In genomic region chr10:71247804-71248203, GRCh38 we compare ENCODE assay signal across 13 cellular contexts. TPM values are rescaled to one million over a fixed set of nuclear protein-coding genes. Genes with fewer than 3 reads are reported as not detected.
"Had no signal": no experiment of that assay in that cellular context is flagged by ENCODE, and none has a peak within 500 bp of the region (broad histone marks: within the 10 kb centered on the region; RNA-seq: fewer than 3 reads in every experiment).

No MANE protein-coding gene starts in this region.

- ATAC-seq: effector memory CD8-positive, alpha-beta T cell; stimulated activated naive B cell treated with anti-CD40 and anti-IgM and Interleukin-4, amounts not matched to agents 10 μg/mL and 1 μg/mL and 100 μg/mL, for 72 hours; upper lobe of right lung had no signal

- H3K79me2 ChIP-seq: parathyroid adenoma had no signal

- H3K36me3 ChIP-seq: spleen, upper lobe of right lung had no signal

- H3K4me3 ChIP-seq: spleen, upper lobe of right lung had no signal

- H3K27me3 ChIP-seq: upper lobe of right lung had no signal

- H3K27ac ChIP-seq: parathyroid adenoma, spleen, upper lobe of right lung had no signal

- H3K9me3 ChIP-seq: spleen, upper lobe of right lung had no signal

- DNase-seq: activated CD4-positive, alpha-beta T cell treated with anti-CD3 and anti-CD28 coated beads, Interleukin-2, amount 50 U/mL, for 1 hour; activated CD4-positive, CD25-positive, alpha-beta regulatory T cell; activated naive CD4-positive, alpha-beta T cell treated with anti-CD3 and anti-CD28 coated beads, Interleukin-2, amount 10 ng/mL, durations not matched to agents 7 days and 5 days; central memory CD4-positive, alpha-beta T cell; cortex of kidney; effector memory CD8-positive, alpha-beta T cell; spleen; stimulated activated CD4-positive, alpha-beta T cell treated with anti-CD3 and anti-CD28 coated beads, Interleukin-1b, Interleukin-23, amount 100 ng/mL, for 48 hours; stimulated activated naive B cell treated with anti-CD40 and anti-IgM and Interleukin-4, amounts not matched to agents 10 μg/mL and 1 μg/mL and 100 μg/mL, for 72 hours; upper lobe of right lung had no signal

- H3K9ac ChIP-seq: parathyroid adenoma had no signal

- H2AFZ ChIP-seq: parathyroid adenoma had no signal

RNA-seq across cellular contexts. Expression of gene UNC5B, which starts 35.4 kb away (rescaled TPM):
- total RNA-seq: activated T-helper 2 cell treated with anti-CD3 and anti-CD28 coated beads, Interferon-gamma antibody, Interleukin-2, Interleukin-4, amounts not matched to agents 10 μg/mL and 5 μg/mL and 100 μg/mL, durations not matched to agents 14 hours and 24 hours and 36 hours; T-helper 2 cell treated with Interferon-gamma antibody and Interleukin-4, amounts not matched to agents 100 ng/mL and 5 ng/mL, for 36 hours had no signal
